ENCODE assay signal across 1 cellular context in genomic region chr3:128226794-128227399, GRCh38.
TF ChIP-seq lines count a peak whose summit lies in the region.

No MANE protein-coding gene starts in this region.

TF ChIP-seq in HCT116, 20 proteins besides CTCF, POLR2A, EP300 and RAD21 (continued from another document):
- TF ChIP-seq ELF1 (IDR thresholded peaks at IDR 0.05; ENCODE audit: borderline replicate concordance, low read depth) (no peak), SP1 (IDR thresholded peaks at IDR 0.05; ENCODE audit: low read depth) (no peak), SIN3A (IDR thresholded peaks at IDR 0.05; ENCODE audit: low read depth) (no peak), MAX (IDR thresholded peaks at IDR 0.05) (no peak), YY1 (IDR thresholded peaks at IDR 0.05; ENCODE audit: extremely low read depth, insufficient replicate concordance, low read depth, low read length) (no peak)
